11 cellular contexts compared by ENCODE assay signal in genomic region chr2:28447943-28448737, GRCh38. TPM values are rescaled to one million over a fixed set of nuclear protein-coding genes. Genes with fewer than 3 reads are reported as not detected.
A peak's percentile ranks its signal among the peaks of the same experiment; 100 is the strongest.
DNase-seq lines count a peak whose midpoint lies in the region; ATAC-seq and TF ChIP-seq lines count a peak whose summit lies in the region.
"Had no signal": no experiment of that assay in that cellular context is flagged by ENCODE, and none has a peak within 500 bp of the region (broad histone marks: within the 10 kb centered on the region; RNA-seq: fewer than 3 reads in every experiment).

No MANE protein-coding gene starts in this region.

- H3K4me1 Mint-ChIP-seq in activated CD8-positive, alpha-beta memory T cell treated with anti-CD3 and anti-CD28 coated beads, Interleukin-2, amount 10 ng/mL, durations not matched to agents 7 days and 5 days: peaks cover 74% of the 10 kb centered on the region
- peaks cover 44% of the 10 kb centered on the region for H3K4me1 Mint-ChIP-seq in T-helper 2 cell treated with Interferon-gamma antibody and Interleukin-4, amounts not matched to agents 5 μg/mL and 100 μg/mL, for 36 hours (ENCODE audit: low read depth)
- H3K4me1 Mint-ChIP-seq in stimulated activated naive CD8-positive, alpha-beta T cell treated with anti-CD3 and anti-CD28 coated beads, Interleukin-15, amount 100 ng/mL, for 72 hours: peaks cover 81% of the 10 kb centered on the region

- TF ChIP-seq POLR2A in Peyer's patch (IDR thresholded peaks at IDR 0.05) (no peak), ovary (IDR thresholded peaks at IDR 0.05) (no peak)

- no peaks in the 10 kb centered on the region for H3K36me3 ChIP-seq in Peyer's patch
- H3K36me3 ChIP-seq in ovary: no peaks in the 10 kb centered on the region
- H3K36me3 ChIP-seq: thoracic aorta had no signal

- 67 to 74% (median 74%) methylated on average over 8 of the region's 8 CpGs for WGBS in ovary, 3 donors

- H3K9me3 Mint-ChIP-seq in activated CD8-positive, alpha-beta memory T cell treated with anti-CD3 and anti-CD28 coated beads, Interleukin-2, amount 10 ng/mL, durations not matched to agents 7 days and 5 days (ENCODE audit: low read depth): no peaks in the 10 kb centered on the region
- H3K9me3 Mint-ChIP-seq in T-helper 2 cell treated with Interferon-gamma antibody and Interleukin-4, amounts not matched to agents 5 μg/mL and 100 μg/mL, for 36 hours: no peaks in the 10 kb centered on the region
- H3K9me3 Mint-ChIP-seq in stimulated activated naive CD8-positive, alpha-beta T cell treated with anti-CD3 and anti-CD28 coated beads, Interleukin-15, amount 100 ng/mL, for 72 hours: no peaks in the 10 kb centered on the region
- H3K9me3 Mint-ChIP-seq: CD4-positive, alpha-beta T cell had no signal

- no peak for TF ChIP-seq EP300 in ovary (IDR thresholded peaks at IDR 0.05)

- CTCF ChIA-PET in activated CD8-positive, alpha-beta memory T cell treated with anti-CD3 and anti-CD28 coated beads, Interleukin-2, amount 10 ng/mL, durations not matched to agents 7 days and 5 days (lab: Charles Lee): interaction anchor here (0.6 to 2.4 kb wide), 5 partner anchors 14 to 57 kb away, joined by 3 to 11 read pairs (median 3); no protein-coding TSS in a partner anchor

- intact Hi-C loops in ovary (cut with DNase I): no loop called here

- peak overlapping the region; percentile 87 for H3K27ac Mint-ChIP-seq in activated CD8-positive, alpha-beta memory T cell treated with anti-CD3 and anti-CD28 coated beads, Interleukin-2, amount 10 ng/mL, durations not matched to agents 7 days and 5 days
- H3K27ac Mint-ChIP-seq in T-helper 2 cell treated with Interferon-gamma antibody and Interleukin-4, amounts not matched to agents 5 μg/mL and 100 μg/mL, for 36 hours: peak overlapping the region; percentile 69
- H3K27ac Mint-ChIP-seq in stimulated activated naive CD8-positive, alpha-beta T cell treated with anti-CD3 and anti-CD28 coated beads, Interleukin-15, amount 100 ng/mL, for 72 hours: peak overlapping the region in 1 of 2 donors; percentile 57
- H3K27ac Mint-ChIP-seq: CD4-positive, alpha-beta T cell had no signal

- no peak overlapping the region for H3K4me3 Mint-ChIP-seq in activated CD8-positive, alpha-beta memory T cell treated with anti-CD3 and anti-CD28 coated beads, Interleukin-2, amount 10 ng/mL, durations not matched to agents 7 days and 5 days
- H3K4me3 Mint-ChIP-seq in T-helper 2 cell treated with Interferon-gamma antibody and Interleukin-4, amounts not matched to agents 5 μg/mL and 100 μg/mL, for 36 hours: no peak overlapping the region
- H3K4me3 Mint-ChIP-seq in stimulated activated naive CD8-positive, alpha-beta T cell treated with anti-CD3 and anti-CD28 coated beads, Interleukin-15, amount 100 ng/mL, for 72 hours: peak overlapping the region; percentile 55 to 81
- H3K4me3 Mint-ChIP-seq: CD4-positive, alpha-beta T cell had no signal

- ATAC-seq in activated CD8-positive, alpha-beta memory T cell treated with anti-CD3 and anti-CD28 coated beads, Interleukin-2, amount 10 ng/mL, durations not matched to agents 7 days and 5 days: no peak
- ATAC-seq in foreskin keratinocyte: no peak
- ATAC-seq in stimulated activated naive CD8-positive, alpha-beta T cell treated with anti-CD3 and anti-CD28 coated beads, Interleukin-15, amount 100 ng/mL, for 72 hours: no peak

- TF ChIP-seq CTCF in foreskin keratinocyte (conservative IDR thresholded peaks at IDR 0.05) (no peak), Peyer's patch (IDR thresholded peaks at IDR 0.05) (no peak), ovary (IDR thresholded peaks at IDR 0.05) (no peak)

- H3K27me3 ChIP-seq in foreskin keratinocyte: no peaks in the 10 kb centered on the region
- no peaks in the 10 kb centered on the region for H3K27me3 ChIP-seq in Peyer's patch
- no peaks in the 10 kb centered on the region for H3K27me3 ChIP-seq in ovary

- H3K36me3 Mint-ChIP-seq in activated CD8-positive, alpha-beta memory T cell treated with anti-CD3 and anti-CD28 coated beads, Interleukin-2, amount 10 ng/mL, durations not matched to agents 7 days and 5 days: peaks cover 2% of the 10 kb centered on the region
- H3K36me3 Mint-ChIP-seq in T-helper 2 cell treated with Interferon-gamma antibody and Interleukin-4, amounts not matched to agents 5 μg/mL and 100 μg/mL, for 36 hours (ENCODE audit: low read depth): no peaks in the 10 kb centered on the region

- peaks cover 33% of the 10 kb centered on the region for H3K4me1 ChIP-seq in foreskin keratinocyte
- H3K4me1 ChIP-seq in Peyer's patch: peaks cover 0 to 7% (median 0%) of the 10 kb centered on the region in 4 donors
- no peaks in the 10 kb centered on the region for H3K4me1 ChIP-seq in ovary (ENCODE audit: insufficient read depth)

- H3K9me3 ChIP-seq in Peyer's patch (no peaks in the 10 kb centered on the region), ovary (no peaks in the 10 kb centered on the region)
- H3K9me3 ChIP-seq: thoracic aorta had no signal

- H3K27me3 Mint-ChIP-seq in activated CD8-positive, alpha-beta memory T cell treated with anti-CD3 and anti-CD28 coated beads, Interleukin-2, amount 10 ng/mL, durations not matched to agents 7 days and 5 days: no peaks in the 10 kb centered on the region
- no peaks in the 10 kb centered on the region for H3K27me3 Mint-ChIP-seq in T-helper 2 cell treated with Interferon-gamma antibody and Interleukin-4, amounts not matched to agents 5 μg/mL and 100 μg/mL, for 36 hours (ENCODE audit: low read depth)
- H3K27me3 Mint-ChIP-seq in stimulated activated naive CD8-positive, alpha-beta T cell treated with anti-CD3 and anti-CD28 coated beads, Interleukin-15, amount 100 ng/mL, for 72 hours: no peaks in the 10 kb centered on the region
- H3K27me3 Mint-ChIP-seq: CD4-positive, alpha-beta T cell had no signal

- no peak for DNase-seq in activated CD8-positive, alpha-beta memory T cell treated with anti-CD3 and anti-CD28 coated beads, Interleukin-2, amount 10 ng/mL, durations not matched to agents 7 days and 5 days
- DNase-seq in activated CD8-positive, alpha-beta memory T cell treated with anti-CD3 and anti-CD28 coated beads, Interleukin-2, amount 50 U/mL, for 4 hours: no peak
- no peak for DNase-seq in T-helper 2 cell treated with Interferon-gamma antibody and Interleukin-4, amounts not matched to agents 5 μg/mL and 100 μg/mL, for 36 hours (ENCODE audit: low spot score)
- DNase-seq in foreskin keratinocyte (peak in 1 of 2 donors; percentile 82), Peyer's patch (no peak), ovary (no peak), epidermal melanocyte (ENCODE audit: insufficient read length, low spot score) (no peak)
- DNase-seq in stimulated activated naive CD8-positive, alpha-beta T cell treated with anti-CD3 and anti-CD28 coated beads, Interleukin-15, amount 100 ng/mL, for 72 hours: no peak
- DNase-seq: CD4-positive, alpha-beta T cell had no signal

- no peak overlapping the region for H3K4me3 ChIP-seq in Peyer's patch
- H3K4me3 ChIP-seq in ovary: no peak overlapping the region
- H3K4me3 ChIP-seq: coronary artery, thoracic aorta had no signal

- H3K27ac ChIP-seq in foreskin keratinocyte (peak overlapping the region; percentile 98), Peyer's patch (no peak overlapping the region), ovary (no peak overlapping the region)

RNA-seq across cellular contexts. Expression of gene PLB1, which starts 47.7 kb away (rescaled TPM):
- 1 to 10 TPM in 1 of 2 experiments, under 1 TPM in 1; 0.67 to 1.2 TPM for total RNA-seq in activated CD8-positive, alpha-beta memory T cell treated with anti-CD3 and anti-CD28 coated beads, Interleukin-2, amount 10 ng/mL, durations not matched to agents 7 days and 5 days
- total RNA-seq in foreskin keratinocyte (3.7 and 3.8 TPM in 2 replicates), Peyer's patch (100 to 1,000 TPM in 2 of 4 donors, 10 to 100 TPM in 1, 1 to 10 TPM in 1; 9.1 to 345 (median 146) TPM), ovary (1 to 10 TPM in 6 of 7 donors, under 1 TPM in 1; 0.99 to 7.7 (median 2.7) TPM)
- polyA plus RNA-seq in foreskin keratinocyte (2.1 and 2.2 TPM in 2 replicates), ovary (1 to 10 TPM; 2.2 to 9.3 TPM)

RNA-seq across cellular contexts. Expression of gene FOSL2, which starts 55.5 kb away (rescaled TPM):
- 10 to 100 TPM; 56.2 to 75.7 TPM for total RNA-seq in activated CD8-positive, alpha-beta memory T cell treated with anti-CD3 and anti-CD28 coated beads, Interleukin-2, amount 10 ng/mL, durations not matched to agents 7 days and 5 days
- 35.6 and 38.5 TPM in 2 replicates for total RNA-seq in foreskin keratinocyte
- polyA plus RNA-seq in foreskin keratinocyte: 13.6 and 16.9 TPM in 2 replicates
- total RNA-seq in Peyer's patch: 100 to 1,000 TPM in 3 of 4 donors, 10 to 100 TPM in 1; 46.2 to 239 (median 207) TPM
- 100 to 1,000 TPM; 117 to 322 (median 152) TPM for total RNA-seq in ovary
- 10 to 100 TPM; 56.2 to 75.7 TPM for polyA plus RNA-seq in ovary

Comparison
In these comparisons a context has a peak if more than half of its experiments do, and no peak if none do; other contexts are left out.
1. H3K4me3 Mint-ChIP-seq: peak in stimulated activated naive CD8-positive, alpha-beta T cell treated with anti-CD3 and anti-CD28 coated beads, Interleukin-15, amount 100 ng/mL, for 72 hours (2 of 2); none in activated CD8-positive, alpha-beta memory T cell treated with anti-CD3 and anti-CD28 coated beads, Interleukin-2, amount 10 ng/mL, durations not matched to agents 7 days and 5 days (single experiment) and T-helper 2 cell treated with Interferon-gamma antibody and Interleukin-4, amounts not matched to agents 5 μg/mL and 100 μg/mL, for 36 hours (single experiment).